ENCODE assay signal across 8 cellular contexts in genomic region chr13:97433727-97434416, GRCh38. TPM values are rescaled to one million over a fixed set of nuclear protein-coding genes. Genes with fewer than 3 reads are reported as not detected.
DNase-seq lines count a peak whose midpoint lies in the region; ATAC-seq and TF ChIP-seq lines count a peak whose summit lies in the region.

Gene RAP2A, plus strand, starts transcription at chr13:97434169. Its CDS starts 302 bp downstream, at chr13:97434471.

- ATAC-seq in HG02763 (IDR thresholded peaks at IDR 0.05; ENCODE audit: unreplicated experiment) = peak; percentile 44

- H3K36me3 ChIP-seq in adipocyte (ENCODE audit: control insufficient read depth, insufficient read depth, low read length, severe bottlenecking) = peaks cover 3% of the 10 kb centered on the region
- no peaks in the 10 kb centered on the region for H3K36me3 ChIP-seq in transverse colon

- DNase-seq in GM12865 (ENCODE audit: low read depth) (peak; percentile 96), NCI-H1417 treated with DMSO at 0.1 percent for 48 hours (lab: John Stamatoyannopoulos, UW) (peak; percentile 56), T follicular helper cell (ENCODE audit: low read depth) (peak; percentile 85), adipocyte (ENCODE audit: low read depth) (peak; percentile 96), cardiac septum (ENCODE audit: low spot score) (peak; percentile 95), pons (ENCODE audit: low spot score) (peak; percentile 86), transverse colon (peak; percentile 91)

- 0% methylated on average over 7 of the region's 97 CpGs; no CpG with 5 or more reads in 1 of the 2 donors for WGBS in transverse colon (ENCODE audit: low coverage in 1 of 2), 2 donors

- H3K4me3 ChIP-seq in GM12865 (ENCODE audit: low read depth, low read length) (peak within 1 kb of the TSS; percentile 99), adipocyte (ENCODE audit: low read length) (peak within 1 kb of the TSS; percentile 94), transverse colon (peak within 1 kb of the TSS; percentile 46 to 85 (median 79))

- peak within 1 kb of the TSS; percentile 99 to 100 (median 100) for H3K27ac ChIP-seq in transverse colon

- intact Hi-C loops in cardiac septum (cut with DNase I) (loop anchor here (5.0 kb wide), 3 partner anchors 67 to 322 kb away; partner anchors contain the start of gene MBNL2), transverse colon (cut with DNase I; ENCODE audit: low total_unique reads) (loop anchor here (5.0 kb wide), 1 partner anchor 137 kb away; no protein-coding TSS in a partner anchor)

- TF ChIP-seq POLR2A in transverse colon (IDR thresholded peaks at IDR 0.05) = peak; percentile 95

- H3K27me3 ChIP-seq in adipocyte (replicated peaks; ENCODE audit: control insufficient read depth, insufficient read depth, low read length) (no peaks in the 10 kb centered on the region), transverse colon (no peaks in the 10 kb centered on the region)

- H3K4me1 ChIP-seq in adipocyte (ENCODE audit: control insufficient read depth, insufficient read depth, low read length) (peaks cover 45% of the 10 kb centered on the region), transverse colon (peaks cover 7 to 46% (median 38%) of the 10 kb centered on the region in 4 donors)

- TF ChIP-seq EP300 in transverse colon (IDR thresholded peaks at IDR 0.05; ENCODE audit: low read depth) = no peak

- TF ChIP-seq CTCF in GM12865 (IDR thresholded peaks at IDR 0.05; ENCODE audit: insufficient read depth, low read depth, low read length, missing control alignments) (peak; percentile 6), transverse colon (IDR thresholded peaks at IDR 0.05) (no peak)

- in situ Hi-C loops in transverse colon (cut with MboI; ENCODE audit: low pct_ligation_motif_present in 1 of 4, low pct_unique_long_range_greater_than_20kb in 1 of 4, low sequenced_read_pairs in 3 of 4) = loop anchor here in 1 of 4 donors (10.0 kb wide), 1 partner anchor 209 kb away; the partner anchor contains the start of gene MBNL2

- H3K9ac ChIP-seq in adipocyte (ENCODE audit: low read length) = peak within 1 kb of the TSS; percentile 92

- H3K9me3 ChIP-seq in adipocyte (ENCODE audit: control insufficient read depth, low read length) (no peaks in the 10 kb centered on the region), transverse colon (no peaks in the 10 kb centered on the region)

RNA-seq across cellular contexts. Expression of gene RAP2A, which starts in this region (rescaled TPM):
- total RNA-seq in cardiac septum = 32.7 TPM
- 10 to 100 TPM; 10.5 to 23.2 (median 20.7) TPM for total RNA-seq in transverse colon

Comparison
In these comparisons a context has a peak if more than half of its experiments do, and no peak if none do; other contexts are left out.
1. Peak in every context shown above with its lines: DNase-seq, ATAC-seq, H3K4me3 ChIP-seq and H3K27ac ChIP-seq.